In the genomic region with DNA sequence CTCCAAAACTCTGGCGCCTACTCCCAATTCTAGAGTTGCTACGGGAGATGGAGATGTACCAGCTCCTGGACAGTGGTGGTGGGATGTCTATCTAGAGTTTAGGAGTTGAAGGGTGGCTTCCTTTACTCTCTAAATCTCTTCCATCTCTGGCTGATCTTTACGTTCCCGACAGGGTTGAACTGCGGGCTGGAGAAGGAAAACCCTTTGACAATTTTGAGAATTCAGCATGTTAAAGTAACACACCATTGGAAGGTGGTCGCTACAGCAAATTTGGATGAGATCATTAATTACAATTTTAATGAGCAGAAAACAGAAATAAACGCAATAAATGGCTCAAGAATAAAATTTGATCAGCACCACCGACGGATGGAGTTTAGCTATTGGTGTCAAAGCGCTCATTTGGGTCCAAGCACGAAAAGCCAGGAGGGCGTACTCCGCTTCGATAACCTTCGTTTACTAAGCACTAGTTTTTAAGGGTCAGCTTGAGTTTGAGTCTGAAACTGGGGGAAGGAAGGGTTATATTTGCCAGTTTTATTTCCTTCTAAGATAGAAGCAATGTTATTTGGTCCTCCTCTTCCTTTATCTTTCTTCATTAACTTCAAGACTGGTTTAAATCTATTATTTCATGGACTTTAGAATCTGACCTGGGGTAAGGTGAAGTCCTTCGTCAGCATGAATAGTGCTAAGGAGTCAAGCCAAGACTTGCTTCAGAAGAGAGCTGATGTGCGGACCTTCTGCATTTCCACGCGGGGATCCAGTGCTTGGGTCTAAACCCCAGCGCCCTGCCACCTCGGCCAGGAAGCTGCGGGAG, we compare ENCODE assay signal across 29 cellular contexts. TPM values are rescaled to one million over a fixed set of nuclear protein-coding genes. Genes with fewer than 3 reads are reported as not detected.
DNase-seq lines count a peak whose midpoint lies in the region; TF ChIP-seq lines count a peak whose summit lies in the region.
"Had no signal": no experiment of that assay in that cellular context is flagged by ENCODE, and none has a peak within 500 bp of the region (broad histone marks: within the 10 kb centered on the region; RNA-seq: fewer than 3 reads in every experiment).

No MANE protein-coding gene starts in this region.

- intact Hi-C loops in esophagus squamous epithelium (cut with DNase I): no loop called here

- H3K4me1 ChIP-seq in esophagus squamous epithelium: peaks cover 9 to 51% (median 21%) of the 10 kb centered on the region in 3 donors
- H3K4me1 ChIP-seq: foreskin keratinocyte had no signal

- H3K4me3 Mint-ChIP-seq in activated CD4-positive, alpha-beta T cell treated with anti-CD3 and anti-CD28 coated beads, Interleukin-2, amount 10 ng/mL, durations not matched to agents 7 days and 5 days: peak overlapping the region; percentile 23
- H3K4me3 Mint-ChIP-seq in progenitor cell of endocrine pancreas (ENCODE audit: low read depth): peak overlapping the region; percentile 93
- H3K4me3 Mint-ChIP-seq: activated CD8-positive, alpha-beta T cell treated with anti-CD3 and anti-CD28 coated beads for 36 hours had no signal

- H3K4me1 Mint-ChIP-seq in activated CD4-positive, alpha-beta T cell treated with anti-CD3 and anti-CD28 coated beads, Interleukin-2, amount 10 ng/mL, durations not matched to agents 7 days and 5 days: peaks cover 9% of the 10 kb centered on the region
- peaks cover 19% of the 10 kb centered on the region for H3K4me1 Mint-ChIP-seq in progenitor cell of endocrine pancreas (ENCODE audit: low read depth)

- peaks cover 24% of the 10 kb centered on the region for H3K36me3 ChIP-seq in SK-N-MC (ENCODE audit: insufficient read depth, low read length)
- no peaks in the 10 kb centered on the region for H3K36me3 ChIP-seq in esophagus squamous epithelium
- H3K36me3 ChIP-seq: adrenal gland, brain microvascular endothelial cell, tibial artery had no signal

- DNase-seq in activated CD4-positive, alpha-beta T cell treated with anti-CD3 and anti-CD28 coated beads, Interleukin-2, amount 10 ng/mL, durations not matched to agents 7 days and 5 days: no peak
- no peak for DNase-seq in activated CD4-positive, alpha-beta T cell treated with anti-CD3 and anti-CD28 coated beads, Interleukin-2, amount 50 U/mL, for 4 hours
- no peak for DNase-seq in SK-N-MC (ENCODE audit: low read depth, low spot score)
- no peak for DNase-seq in esophagus squamous epithelium (lab: John Stamatoyannopoulos, UW)
- no peak for DNase-seq in progenitor cell of endocrine pancreas (ENCODE audit: low spot score, unreplicated experiment)
- DNase-seq in T-helper 9 cell: no peak
- DNase-seq in DMS153 (lab: John Stamatoyannopoulos, UW): no peak
- no peak for DNase-seq in cerebellar cortex (ENCODE audit: low spot score)
- DNase-seq: activated CD4-positive, CD25-positive, alpha-beta regulatory T cell treated with anti-CD3 and anti-CD28 coated beads, Interleukin-2, amount 50 U/mL, for 72 hours; activated CD8-positive, alpha-beta T cell treated with anti-CD3 and anti-CD28 coated beads for 36 hours; activated gamma-delta T cell; adrenal gland; brain microvascular endothelial cell; effector CD4-positive, alpha-beta T cell; foreskin keratinocyte; left cardiac atrium; MM.1S; mucosa of descending colon; NCI-H1417; NCI-H2029 treated with DMSO at 0.1 percent for 48 hours; NCI-H2227 treated with DMSO at 0.1 percent for 48 hours; NCI-H526 treated with DMSO at 0.1 percent for 48 hours; SHP77 treated with DMSO at 0.1 percent for 48 hours; stimulated activated naive CD8-positive, alpha-beta T cell treated with anti-CD3 and anti-CD28 coated beads, Interleukin-15, amount 100 ng/mL, for 72 hours; tibial artery had no signal

- TF ChIP-seq CTCF in esophagus squamous epithelium (IDR thresholded peaks at IDR 0.05) (no peak), progenitor cell of endocrine pancreas (IDR thresholded peaks at IDR 0.05; ENCODE audit: unreplicated experiment) (no peak)

- no peak overlapping the region for H3K9ac ChIP-seq in SK-N-MC (ENCODE audit: insufficient read length)

- peaks cover 1% of the 10 kb centered on the region for H3K36me3 Mint-ChIP-seq in activated CD4-positive, alpha-beta T cell treated with anti-CD3 and anti-CD28 coated beads, Interleukin-2, amount 10 ng/mL, durations not matched to agents 7 days and 5 days (ENCODE audit: low read depth)
- peaks cover 16% of the 10 kb centered on the region for H3K36me3 Mint-ChIP-seq in progenitor cell of endocrine pancreas (ENCODE audit: insufficient read depth)

- H3K27ac Mint-ChIP-seq in activated CD4-positive, alpha-beta T cell treated with anti-CD3 and anti-CD28 coated beads, Interleukin-2, amount 10 ng/mL, durations not matched to agents 7 days and 5 days: no peak overlapping the region
- no peak overlapping the region for H3K27ac Mint-ChIP-seq in progenitor cell of endocrine pancreas
- H3K27ac Mint-ChIP-seq: activated CD8-positive, alpha-beta T cell treated with anti-CD3 and anti-CD28 coated beads for 36 hours; stimulated activated naive CD8-positive, alpha-beta T cell treated with anti-CD3 and anti-CD28 coated beads, Interleukin-15, amount 100 ng/mL, for 72 hours had no signal

- H3K9me3 Mint-ChIP-seq in activated CD4-positive, alpha-beta T cell treated with anti-CD3 and anti-CD28 coated beads, Interleukin-2, amount 10 ng/mL, durations not matched to agents 7 days and 5 days: peaks cover 2% of the 10 kb centered on the region
- H3K9me3 Mint-ChIP-seq in progenitor cell of endocrine pancreas (ENCODE audit: low read depth): no peaks in the 10 kb centered on the region
- H3K9me3 Mint-ChIP-seq: activated CD8-positive, alpha-beta T cell treated with anti-CD3 and anti-CD28 coated beads for 36 hours had no signal

- H3K27me3 ChIP-seq in esophagus squamous epithelium: peaks cover 8 to 100% (median 36%) of the 10 kb centered on the region in 4 donors

- peaks cover 83% of the 10 kb centered on the region for H3K27me3 Mint-ChIP-seq in activated CD4-positive, alpha-beta T cell treated with anti-CD3 and anti-CD28 coated beads, Interleukin-2, amount 10 ng/mL, durations not matched to agents 7 days and 5 days
- H3K27me3 Mint-ChIP-seq in progenitor cell of endocrine pancreas: peaks cover 79% of the 10 kb centered on the region

- H3K4me3 ChIP-seq in SK-N-MC (no peak overlapping the region), esophagus squamous epithelium (peak overlapping the region in 3 of 4 donors; percentile 57 to 71 (median 63))
- H3K4me3 ChIP-seq: K562, mucosa of descending colon had no signal

- H3K9me3 ChIP-seq in SK-N-MC (ENCODE audit: low read depth, low read length) (no peaks in the 10 kb centered on the region), esophagus squamous epithelium (no peaks in the 10 kb centered on the region)
- H3K9me3 ChIP-seq: adrenal gland, mucosa of descending colon had no signal

- no peak for TF ChIP-seq POLR2A in esophagus squamous epithelium (IDR thresholded peaks at IDR 0.05)

- WGBS in esophagus squamous epithelium, 2 donors: 19 to 30% methylated on average over 17 to 22 of the region's 22 CpGs

- peak overlapping the region; percentile 88; the same call in 1 of the 2 replicates for H3K27ac ChIP-seq in SK-N-MC
- H3K27ac ChIP-seq in esophagus squamous epithelium: peak overlapping the region; percentile 57 to 92 (median 88)
- H3K27ac ChIP-seq: adrenal gland, brain microvascular endothelial cell, foreskin keratinocyte, tibial artery had no signal

- CTCF ChIA-PET in activated CD4-positive, alpha-beta T cell treated with anti-CD3 and anti-CD28 coated beads, Interleukin-2, amount 10 ng/mL, durations not matched to agents 7 days and 5 days (lab: Charles Lee): no interaction called here

- POLR2A ChIA-PET in activated CD4-positive, alpha-beta T cell treated with anti-CD3 and anti-CD28 coated beads, Interleukin-2, amount 10 ng/mL, durations not matched to agents 7 days and 5 days (lab: Charles Lee): interaction anchor here (0.6 kb wide), 1 partner anchor 1091 kb away, joined by 4 read pairs; no protein-coding TSS in a partner anchor

RNA-seq across cellular contexts. Expression of gene NKX6-1, which starts 1.5 kb away (rescaled TPM):
- not detected for total RNA-seq in activated CD4-positive, alpha-beta T cell treated with anti-CD3 and anti-CD28 coated beads, Interleukin-2, amount 10 ng/mL, durations not matched to agents 7 days and 5 days
- total RNA-seq in esophagus squamous epithelium (10 to 100 TPM in 1 of 4 donors, 1 to 10 TPM in 1, under 1 TPM in 2; 0.66 to 10.5 (median 2.0) TPM), progenitor cell of endocrine pancreas (89.6 and 107 TPM in 2 replicates)
- total RNA-seq: activated CD8-positive, alpha-beta T cell treated with anti-CD3 and anti-CD28 coated beads for 36 hours; epithelial cell of proximal tubule; foreskin keratinocyte; K562; left cardiac atrium; lung microvascular endothelial cell; mucosa of descending colon; skeletal muscle tissue had no signal
